In the genomic region with DNA sequence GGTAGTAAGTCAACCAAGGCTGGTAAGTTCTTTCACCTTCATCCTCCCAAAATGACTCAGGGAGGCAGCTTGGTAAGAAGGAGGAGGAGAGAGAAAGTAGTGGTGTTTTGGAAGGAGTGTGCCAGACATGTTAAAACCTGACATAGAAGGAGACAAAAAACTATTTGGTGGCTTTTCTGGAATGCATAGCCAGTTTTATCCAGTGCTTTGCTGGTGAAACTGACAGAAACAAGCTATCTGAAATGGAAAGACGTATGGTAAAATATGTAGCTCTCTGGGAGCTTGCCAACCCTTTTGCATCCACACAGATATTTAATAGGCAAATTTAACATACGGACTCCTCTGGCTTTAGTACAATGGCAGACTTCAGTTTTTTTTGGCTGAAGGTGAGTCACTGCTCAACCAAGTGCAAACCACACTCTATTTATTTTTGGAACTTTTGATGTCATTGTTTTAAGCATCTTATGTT, we compare ENCODE assay signal across 8 cellular contexts. TPM values are rescaled to one million over a fixed set of nuclear protein-coding genes. Genes with fewer than 3 reads are reported as not detected.
DNase-seq lines count a peak whose midpoint lies in the region; ATAC-seq and TF ChIP-seq lines count a peak whose summit lies in the region.

No MANE protein-coding gene starts in this region.

- 65 to 77% methylated on average over 2 of the region's 2 CpGs for WGBS in body of pancreas, 2 donors

- peak overlapping the region; percentile 77 for H3K4me2 ChIP-seq in osteoblast (ENCODE audit: insufficient read depth, low read length)

- intact Hi-C loops in body of pancreas (cut with DNase I) = no loop called here

- no peaks in the 10 kb centered on the region for H4K20me1 ChIP-seq in osteoblast (ENCODE audit: insufficient read depth, low read length)

- H3K27ac Mint-ChIP-seq in activated naive CD8-positive, alpha-beta T cell treated with anti-CD3 and anti-CD28 coated beads, Interleukin-2, amount 10 ng/mL, durations not matched to agents 7 days and 5 days = peak overlapping the region; percentile 86

- peak overlapping the region; percentile 70 for H2AFZ ChIP-seq in osteoblast (ENCODE audit: low read length)

- TF ChIP-seq CTCF in GM20000 (IDR thresholded peaks at IDR 0.05; ENCODE audit: extremely low read depth, missing control alignments) (no peak), osteoblast (IDR thresholded peaks at IDR 0.05; ENCODE audit: extremely low read depth, low read depth, low read length) (no peak), body of pancreas (IDR thresholded peaks at IDR 0.05) (no peak)

- peak; percentile 78 for ATAC-seq in HG03520 (IDR thresholded peaks at IDR 0.05; ENCODE audit: unreplicated experiment)
- ATAC-seq in activated naive CD8-positive, alpha-beta T cell treated with anti-CD3 and anti-CD28 coated beads, Interleukin-2, amount 10 ng/mL, durations not matched to agents 7 days and 5 days (ENCODE audit: low read depth) = peak; percentile 82
- no peak for ATAC-seq in body of pancreas

- no peaks in the 10 kb centered on the region for H3K27me3 Mint-ChIP-seq in activated naive CD8-positive, alpha-beta T cell treated with anti-CD3 and anti-CD28 coated beads, Interleukin-2, amount 10 ng/mL, durations not matched to agents 7 days and 5 days

- TF ChIP-seq POLR2A in body of pancreas (IDR thresholded peaks at IDR 0.05) = no peak

- H3K27ac ChIP-seq in osteoblast (ENCODE audit: low read depth, low read length) = peak overlapping the region; percentile 65
- no peak overlapping the region for H3K27ac ChIP-seq in body of pancreas

- DNase-seq in EL (peak; percentile 79), GM20000 (ENCODE audit: low spot score) (peak; percentile 68), osteoblast (ENCODE audit: insufficient read length, low spot score, missing footprints) (peak; percentile 49), body of pancreas (no peak)
- DNase-seq in activated naive CD8-positive, alpha-beta T cell treated with anti-CD3 and anti-CD28 coated beads, Interleukin-2, amount 10 ng/mL, durations not matched to agents 7 days and 5 days = no peak
- DNase-seq in stimulated activated CD4-positive, alpha-beta T cell treated with anti-CD3 and anti-CD28 coated beads, Interleukin-2, amount 100 ng/mL, for 24 hours = no peak
- DNase-seq in activated CD8-positive, alpha-beta memory T cell treated with anti-CD3 and anti-CD28 coated beads, Interleukin-2, amount 50 U/mL, for 4 hours = no peak

- H3K4me3 ChIP-seq in osteoblast (ENCODE audit: insufficient read depth, low read length) (peak overlapping the region; percentile 52), body of pancreas (no peak overlapping the region)

- no peaks in the 10 kb centered on the region for H3K9me3 Mint-ChIP-seq in activated naive CD8-positive, alpha-beta T cell treated with anti-CD3 and anti-CD28 coated beads, Interleukin-2, amount 10 ng/mL, durations not matched to agents 7 days and 5 days

- H3K27me3 ChIP-seq in osteoblast (ENCODE audit: insufficient read depth, low read length) = no peaks in the 10 kb centered on the region
- no peaks in the 10 kb centered on the region for H3K27me3 ChIP-seq in body of pancreas

- no peaks in the 10 kb centered on the region for H3K79me2 ChIP-seq in osteoblast (ENCODE audit: insufficient read depth, low read length)

- peaks cover 52% of the 10 kb centered on the region for H3K36me3 Mint-ChIP-seq in activated naive CD8-positive, alpha-beta T cell treated with anti-CD3 and anti-CD28 coated beads, Interleukin-2, amount 10 ng/mL, durations not matched to agents 7 days and 5 days

- H3K36me3 ChIP-seq in osteoblast (ENCODE audit: insufficient read depth, low read length) (peaks cover 16% of the 10 kb centered on the region), body of pancreas (replicated peaks in 1 of 2; ENCODE audit: insufficient read depth in 1 of 2, low read depth in 2 of 2) (peaks cover 0 to 11% of the 10 kb centered on the region in 2 donors)

- H3K4me1 Mint-ChIP-seq in activated naive CD8-positive, alpha-beta T cell treated with anti-CD3 and anti-CD28 coated beads, Interleukin-2, amount 10 ng/mL, durations not matched to agents 7 days and 5 days = peaks cover 34% of the 10 kb centered on the region

- peak overlapping the region; percentile 37 for H3K4me3 Mint-ChIP-seq in activated naive CD8-positive, alpha-beta T cell treated with anti-CD3 and anti-CD28 coated beads, Interleukin-2, amount 10 ng/mL, durations not matched to agents 7 days and 5 days

- POLR2A ChIA-PET in activated naive CD8-positive, alpha-beta T cell treated with anti-CD3 and anti-CD28 coated beads, Interleukin-2, amount 10 ng/mL, durations not matched to agents 7 days and 5 days (lab: Charles Lee) = no interaction called here

- H3K9me3 ChIP-seq in osteoblast (ENCODE audit: low read depth, low read length) (no peaks in the 10 kb centered on the region), body of pancreas (no peaks in the 10 kb centered on the region)

- peaks cover 13% of the 10 kb centered on the region for H3K4me1 ChIP-seq in osteoblast (ENCODE audit: insufficient read depth, low read length)
- no peaks in the 10 kb centered on the region for H3K4me1 ChIP-seq in body of pancreas

RNA-seq across cellular contexts. Expression of a gene that starts 45.4 kb away (rescaled TPM):
- 10 to 100 TPM; 68.3 to 70.5 TPM for total RNA-seq in activated naive CD8-positive, alpha-beta T cell treated with anti-CD3 and anti-CD28 coated beads, Interleukin-2, amount 10 ng/mL, durations not matched to agents 7 days and 5 days
- 30.0 and 30.1 TPM in 2 replicates for total RNA-seq in osteoblast
- 10 to 100 TPM; 13.5 to 21.8 TPM for total RNA-seq in body of pancreas

Comparison
In these comparisons a context has a peak if more than half of its experiments do, and no peak if none do; other contexts are left out.
1. DNase-seq: peak in EL (single experiment), GM20000 (single experiment) and osteoblast (single experiment); none in activated naive CD8-positive, alpha-beta T cell treated with anti-CD3 and anti-CD28 coated beads, Interleukin-2, amount 10 ng/mL, durations not matched to agents 7 days and 5 days (single experiment), stimulated activated CD4-positive, alpha-beta T cell treated with anti-CD3 and anti-CD28 coated beads, Interleukin-2, amount 100 ng/mL, for 24 hours (0 of 2), body of pancreas (0 of 4) and activated CD8-positive, alpha-beta memory T cell treated with anti-CD3 and anti-CD28 coated beads, Interleukin-2, amount 50 U/mL, for 4 hours (single experiment).